In the genomic region with DNA sequence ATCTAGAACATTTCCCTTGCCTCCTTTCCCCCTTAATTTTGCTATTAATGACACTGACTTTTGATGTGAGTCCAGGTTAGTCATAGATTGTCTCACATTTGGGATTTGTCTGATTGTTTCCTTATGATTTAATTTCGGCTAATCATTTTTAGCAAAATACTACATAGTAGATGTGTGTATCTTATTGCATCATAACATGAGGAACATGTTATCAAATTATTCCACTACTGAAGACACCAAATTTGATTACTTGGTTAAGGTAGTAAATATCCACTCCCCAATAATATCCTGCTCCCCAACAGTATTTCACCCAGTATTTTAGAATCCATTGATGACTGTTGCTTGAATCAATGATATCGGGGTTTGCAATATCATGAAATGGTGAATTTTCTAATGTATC, we compare ENCODE assay signal across 9 cellular contexts. TPM values are rescaled to one million over a fixed set of nuclear protein-coding genes. Genes with fewer than 3 reads are reported as not detected.
A peak's percentile ranks its signal among the peaks of the same experiment; 100 is the strongest.
DNase-seq lines count a peak whose midpoint lies in the region; ATAC-seq and TF ChIP-seq lines count a peak whose summit lies in the region.
"Had no signal": no experiment of that assay in that cellular context is flagged by ENCODE, and none has a peak within 500 bp of the region (broad histone marks: within the 10 kb centered on the region; RNA-seq: fewer than 3 reads in every experiment).

No MANE protein-coding gene starts in this region.

- DNase-seq in MCF 10A (ENCODE audit: unreplicated experiment): no peak
- DNase-seq in breast epithelium (ENCODE audit: low spot score in 2 of 2): no peak
- no peak for DNase-seq in chondrocyte (ENCODE audit: low spot score)
- DNase-seq in NCI-H1092 (lab: John Stamatoyannopoulos, UW): no peak
- DNase-seq: AML-193; effector CD4-positive, alpha-beta T cell; left ventricle myocardium inferior had no signal

- H3K36me3 ChIP-seq in breast epithelium: no peaks in the 10 kb centered on the region

- H3K9me3 ChIP-seq in breast epithelium: no peaks in the 10 kb centered on the region
- H3K9me3 ChIP-seq: left ventricle myocardium inferior had no signal

- intact Hi-C loops in MCF 10A (cut with micrococcal nuclease) (no loop called here), breast epithelium (cut with DNase I; ENCODE audit: low total_unique reads) (no loop called here)

- H3K36me3 Mint-ChIP-seq in MCF 10A (ENCODE audit: insufficient read depth, unreplicated experiment) (peaks cover 80% of the 10 kb centered on the region), chondrocyte (ENCODE audit: low read depth) (peaks cover 15% of the 10 kb centered on the region)
- H3K36me3 Mint-ChIP-seq in activated T-helper 17 cell treated with anti-CD3 and anti-CD28 coated beads, Interleukin-2, amount 50 U/mL, for 72 hours (ENCODE audit: low read depth): peaks cover 88% of the 10 kb centered on the region
- H3K36me3 Mint-ChIP-seq in stimulated activated memory B cell treated with anti-CD40 and anti-IgM and Interleukin-4, amounts not matched to agents 10 μg/mL and 1 μg/mL and 100 μg/mL, for 72 hours: peaks cover 28% of the 10 kb centered on the region

- H3K27me3 Mint-ChIP-seq in MCF 10A (ENCODE audit: insufficient read depth, unreplicated experiment) (no peaks in the 10 kb centered on the region), chondrocyte (ENCODE audit: low read depth) (no peaks in the 10 kb centered on the region)
- no peaks in the 10 kb centered on the region for H3K27me3 Mint-ChIP-seq in activated T-helper 17 cell treated with anti-CD3 and anti-CD28 coated beads, Interleukin-2, amount 50 U/mL, for 72 hours
- no peaks in the 10 kb centered on the region for H3K27me3 Mint-ChIP-seq in stimulated activated memory B cell treated with anti-CD40 and anti-IgM and Interleukin-4, amounts not matched to agents 10 μg/mL and 1 μg/mL and 100 μg/mL, for 72 hours

- H3K4me1 Mint-ChIP-seq in MCF 10A (ENCODE audit: insufficient read depth, unreplicated experiment): peaks cover 19% of the 10 kb centered on the region
- peaks cover 18% of the 10 kb centered on the region for H3K4me1 Mint-ChIP-seq in activated T-helper 17 cell treated with anti-CD3 and anti-CD28 coated beads, Interleukin-2, amount 50 U/mL, for 72 hours
- H3K4me1 Mint-ChIP-seq in stimulated activated memory B cell treated with anti-CD40 and anti-IgM and Interleukin-4, amounts not matched to agents 10 μg/mL and 1 μg/mL and 100 μg/mL, for 72 hours: peaks cover 55% of the 10 kb centered on the region
- peaks cover 43% of the 10 kb centered on the region for H3K4me1 Mint-ChIP-seq in chondrocyte (ENCODE audit: low read depth)

- no peaks in the 10 kb centered on the region for H3K27me3 ChIP-seq in breast epithelium

- H3K27ac ChIP-seq in breast epithelium: no peak overlapping the region
- H3K27ac ChIP-seq: left ventricle myocardium inferior had no signal

- CTCF ChIA-PET in MCF 10A (lab: Yijun Ruan, JAX): no interaction called here

- no peak for TF ChIP-seq POLR2A in breast epithelium (IDR thresholded peaks at IDR 0.05)

- no peak overlapping the region for H3K4me3 ChIP-seq in breast epithelium
- H3K4me3 ChIP-seq: left ventricle myocardium inferior had no signal

- POLR2A ChIA-PET in MCF 10A (lab: Yijun Ruan, JAX): interaction anchor here (5.2 kb wide), 1 partner anchor 12 kb away, joined by 225 read pairs; a partner anchor contains a TSS

- H3K4me3 Mint-ChIP-seq in MCF 10A (ENCODE audit: unreplicated experiment) (peak overlapping the region; percentile 100), chondrocyte (ENCODE audit: unreplicated experiment) (no peak overlapping the region)
- peak overlapping the region; percentile 98 for H3K4me3 Mint-ChIP-seq in activated T-helper 17 cell treated with anti-CD3 and anti-CD28 coated beads, Interleukin-2, amount 50 U/mL, for 72 hours
- peak overlapping the region; percentile 29 for H3K4me3 Mint-ChIP-seq in stimulated activated memory B cell treated with anti-CD40 and anti-IgM and Interleukin-4, amounts not matched to agents 10 μg/mL and 1 μg/mL and 100 μg/mL, for 72 hours

- BruUV-seq in MCF 10A (replicated peaks; lab: Mats Ljungman, UMichigan): no TSS peak

- ATAC-seq in activated T-helper 17 cell treated with anti-CD3 and anti-CD28 coated beads, Interleukin-2, amount 50 U/mL, for 72 hours (replicated peaks): no peak
- no peak for ATAC-seq in stimulated activated memory B cell treated with anti-CD40 and anti-IgM and Interleukin-4, amounts not matched to agents 10 μg/mL and 1 μg/mL and 100 μg/mL, for 72 hours

- TF ChIP-seq CTCF in MCF 10A (IDR thresholded peaks at IDR 0.05; ENCODE audit: unreplicated experiment) (no peak), breast epithelium (IDR thresholded peaks at IDR 0.05) (no peak), chondrocyte (IDR thresholded peaks at IDR 0.05) (no peak)

- H3K9me3 Mint-ChIP-seq in MCF 10A (ENCODE audit: unreplicated experiment) (no peaks in the 10 kb centered on the region), chondrocyte (ENCODE audit: low read depth) (no peaks in the 10 kb centered on the region)
- no peaks in the 10 kb centered on the region for H3K9me3 Mint-ChIP-seq in activated T-helper 17 cell treated with anti-CD3 and anti-CD28 coated beads, Interleukin-2, amount 50 U/mL, for 72 hours
- no peaks in the 10 kb centered on the region for H3K9me3 Mint-ChIP-seq in stimulated activated memory B cell treated with anti-CD40 and anti-IgM and Interleukin-4, amounts not matched to agents 10 μg/mL and 1 μg/mL and 100 μg/mL, for 72 hours

- H3K27ac Mint-ChIP-seq in MCF 10A (ENCODE audit: low read depth, unreplicated experiment): no peak overlapping the region
- no peak overlapping the region for H3K27ac Mint-ChIP-seq in activated T-helper 17 cell treated with anti-CD3 and anti-CD28 coated beads, Interleukin-2, amount 50 U/mL, for 72 hours
- peak overlapping the region; percentile 96 for H3K27ac Mint-ChIP-seq in stimulated activated memory B cell treated with anti-CD40 and anti-IgM and Interleukin-4, amounts not matched to agents 10 μg/mL and 1 μg/mL and 100 μg/mL, for 72 hours
- no peak overlapping the region for H3K27ac Mint-ChIP-seq in chondrocyte (ENCODE audit: unreplicated experiment)

- peaks cover 0 to 5% of the 10 kb centered on the region in 2 donors for H3K4me1 ChIP-seq in breast epithelium

RNA-seq across cellular contexts. Expression of a gene that starts 2.7 kb away (rescaled TPM):
- 27.5 and 29.4 TPM in 2 replicates for total RNA-seq in MCF 10A (2022)
- 10 to 100 TPM in 2 of 3 donors, 1 to 10 TPM in 1; 3.2 to 18.7 (median 12.8) TPM for total RNA-seq in breast epithelium
- 10 to 100 TPM; 38.8 to 40.9 TPM for total RNA-seq in activated T-helper 17 cell treated with anti-CD3 and anti-CD28 coated beads, Interleukin-2, amount 50 U/mL, for 72 hours
- total RNA-seq in chondrocyte: 10.3 to 13.1 TPM (median 11.7 TPM) in 3 replicates

RNA-seq across cellular contexts. Expression of a gene that starts 12.0 kb away (rescaled TPM):
- total RNA-seq in MCF 10A (2022): 832 and 905 TPM in 2 replicates
- 100 to 1,000 TPM; 616 to 794 (median 655) TPM for total RNA-seq in breast epithelium
- 100 to 1,000 TPM; 485 to 742 TPM for total RNA-seq in activated T-helper 17 cell treated with anti-CD3 and anti-CD28 coated beads, Interleukin-2, amount 50 U/mL, for 72 hours
- 582 to 747 TPM (median 611 TPM) in 3 replicates for total RNA-seq in chondrocyte

RNA-seq across cellular contexts. Expression of a gene that starts 12.7 kb away (rescaled TPM):
- total RNA-seq in MCF 10A (2022) (57.2 and 61.6 TPM in 2 replicates), breast epithelium (10 to 100 TPM; 56.5 to 74.4 (median 73.2) TPM), chondrocyte (29.2 to 34.0 TPM (median 29.6 TPM) in 3 replicates)
- total RNA-seq in activated T-helper 17 cell treated with anti-CD3 and anti-CD28 coated beads, Interleukin-2, amount 50 U/mL, for 72 hours: 10 to 100 TPM; 45.3 to 63.4 TPM

RNA-seq across cellular contexts. Expression of a gene that starts 45.2 kb away (rescaled TPM):
- total RNA-seq in MCF 10A (2022) (9.8 and 15.8 TPM in 2 replicates), breast epithelium (1 to 10 TPM; 3.1 to 8.3 (median 4.3) TPM), chondrocyte (not detected in 3 replicates)
- total RNA-seq in activated T-helper 17 cell treated with anti-CD3 and anti-CD28 coated beads, Interleukin-2, amount 50 U/mL, for 72 hours: not detected
